8 cellular contexts compared by ENCODE assay signal in genomic region chr14:104224516-104225281, GRCh38.
A peak's percentile ranks its signal among the peaks of the same experiment; 100 is the strongest.
DNase-seq lines count a peak whose midpoint lies in the region; ATAC-seq and TF ChIP-seq lines count a peak whose summit lies in the region.

No MANE protein-coding gene starts in this region.

- DNase-seq in COLO668 (lab: John Stamatoyannopoulos, UW; ENCODE audit: unreplicated experiment) (peak; percentile 32), NB4 (ENCODE audit: low read depth) (peak; percentile 13), SW 1271 (lab: John Stamatoyannopoulos, UW) (no peak), mucosa of gallbladder (ENCODE audit: low spot score) (no peak), NCI-H2227 (lab: John Stamatoyannopoulos, UW; ENCODE audit: unreplicated experiment) (no peak)
- peak; percentile 55 for DNase-seq in activated naive CD8-positive, alpha-beta T cell treated with anti-CD3 and anti-CD28 coated beads, Interleukin-2, amount 10 ng/mL, durations not matched to agents 7 days and 5 days

- peaks cover 13% of the 10 kb centered on the region for H3K4me1 Mint-ChIP-seq in activated naive CD8-positive, alpha-beta T cell treated with anti-CD3 and anti-CD28 coated beads, Interleukin-2, amount 10 ng/mL, durations not matched to agents 7 days and 5 days
- peaks cover 46% of the 10 kb centered on the region for H3K4me1 Mint-ChIP-seq in nephron

- no peak overlapping the region for H3K4me3 Mint-ChIP-seq in activated naive CD8-positive, alpha-beta T cell treated with anti-CD3 and anti-CD28 coated beads, Interleukin-2, amount 10 ng/mL, durations not matched to agents 7 days and 5 days
- H3K4me3 Mint-ChIP-seq in nephron, result peak overlapping the region; percentile 83 to 93 (median 90)

- H3K27ac Mint-ChIP-seq in activated naive CD8-positive, alpha-beta T cell treated with anti-CD3 and anti-CD28 coated beads, Interleukin-2, amount 10 ng/mL, durations not matched to agents 7 days and 5 days, result peak overlapping the region; percentile 43
- peak overlapping the region; percentile 86 to 96 (median 92) for H3K27ac Mint-ChIP-seq in nephron

- peaks cover 6% of the 10 kb centered on the region for H3K27me3 Mint-ChIP-seq in activated naive CD8-positive, alpha-beta T cell treated with anti-CD3 and anti-CD28 coated beads, Interleukin-2, amount 10 ng/mL, durations not matched to agents 7 days and 5 days
- H3K27me3 Mint-ChIP-seq in nephron (ENCODE audit: low read depth), result peaks cover 21% of the 10 kb centered on the region

- TF ChIP-seq CTCF in NB4 (IDR thresholded peaks at IDR 0.05; ENCODE audit: low read depth, low read length) (peak; percentile 37), nephron (IDR thresholded peaks at IDR 0.05; ENCODE audit: unreplicated experiment in 3 of 3) (peak; percentile 45 to 55 (median 51))

- POLR2A ChIA-PET in activated naive CD8-positive, alpha-beta T cell treated with anti-CD3 and anti-CD28 coated beads, Interleukin-2, amount 10 ng/mL, durations not matched to agents 7 days and 5 days (lab: Charles Lee), result no interaction called here

- ATAC-seq in activated naive CD8-positive, alpha-beta T cell treated with anti-CD3 and anti-CD28 coated beads, Interleukin-2, amount 10 ng/mL, durations not matched to agents 7 days and 5 days (ENCODE audit: low read depth), result no peak
- no peak for ATAC-seq in HG03439 (IDR thresholded peaks at IDR 0.05; ENCODE audit: unreplicated experiment)

- H3K9me3 Mint-ChIP-seq in activated naive CD8-positive, alpha-beta T cell treated with anti-CD3 and anti-CD28 coated beads, Interleukin-2, amount 10 ng/mL, durations not matched to agents 7 days and 5 days, result peaks cover 5% of the 10 kb centered on the region
- H3K9me3 Mint-ChIP-seq in nephron, result no peaks in the 10 kb centered on the region

- no peak overlapping the region for H3K4me3 ChIP-seq in NB4 (ENCODE audit: low read depth, low read length)

- TF ChIP-seq POLR2A in NB4 (IDR thresholded peaks at IDR 0.05; ENCODE audit: extremely low read depth, insufficient read length), result no peak

- H3K36me3 Mint-ChIP-seq in activated naive CD8-positive, alpha-beta T cell treated with anti-CD3 and anti-CD28 coated beads, Interleukin-2, amount 10 ng/mL, durations not matched to agents 7 days and 5 days, result peaks cover 3% of the 10 kb centered on the region
- no peaks in the 10 kb centered on the region for H3K36me3 Mint-ChIP-seq in nephron (ENCODE audit: low read depth)

Comparison
In these comparisons a context has a peak if more than half of its experiments do, and no peak if none do; other contexts are left out.
1. DNase-seq: peak in COLO668 (single experiment), NB4 (single experiment) and activated naive CD8-positive, alpha-beta T cell treated with anti-CD3 and anti-CD28 coated beads, Interleukin-2, amount 10 ng/mL, durations not matched to agents 7 days and 5 days (single experiment); none in SW 1271 (0 of 2), mucosa of gallbladder (single experiment) and NCI-H2227 (single experiment).